ENCODE assay signal across 9 cellular contexts in the genomic region with DNA sequence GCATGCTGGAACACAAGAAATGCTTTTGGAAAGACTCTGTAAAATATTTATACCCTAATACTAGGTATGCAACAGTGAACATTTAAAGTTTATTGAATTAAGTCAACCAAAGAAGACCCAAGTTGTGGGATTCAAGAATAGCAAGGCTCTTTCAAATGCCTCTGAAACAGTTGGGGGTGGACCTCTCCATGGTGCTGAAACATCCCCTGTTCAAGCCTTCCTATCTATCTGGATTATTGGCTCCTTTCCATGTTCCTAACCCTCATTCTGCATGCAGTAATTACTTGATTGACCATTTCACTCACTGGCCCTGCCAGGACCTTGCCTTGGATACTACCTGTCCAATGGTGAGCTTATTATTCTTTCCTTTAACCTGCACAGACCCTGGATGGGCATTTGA.
DNase-seq lines count a peak whose midpoint lies in the region; ATAC-seq and TF ChIP-seq lines count a peak whose summit lies in the region.
"Had no signal": no experiment of that assay in that cellular context is flagged by ENCODE, and none has a peak within 500 bp of the region (broad histone marks: within the 10 kb centered on the region; RNA-seq: fewer than 3 reads in every experiment).

No MANE protein-coding gene starts in this region.

- no peak overlapping the region for H2AK5ac ChIP-seq in mesenchymal stem cell (ENCODE audit: low read length, severe bottlenecking)

- H3K27me3 ChIP-seq in mesenchymal stem cell (ENCODE audit: control insufficient read depth in 1 of 2, insufficient read depth in 1 of 2, low read length in 2 of 2) (no peaks in the 10 kb centered on the region), gastrocnemius medialis (no peaks in the 10 kb centered on the region)

- POLR2A ChIA-PET in GM10248 (lab: Yijun Ruan, JAX) = no interaction called here

- H3K79me1 ChIP-seq in mesenchymal stem cell (replicated peaks; ENCODE audit: low read length, poor library complexity, severe bottlenecking) = no peaks in the 10 kb centered on the region

- H3K36me3 ChIP-seq in mesenchymal stem cell (ENCODE audit: control insufficient read depth in 1 of 2, insufficient read depth in 2 of 2, low read depth in 1 of 2, low read length in 2 of 2) (no peaks in the 10 kb centered on the region), gastrocnemius medialis (no peaks in the 10 kb centered on the region)

- no peak overlapping the region for H3K18ac ChIP-seq in mesenchymal stem cell (ENCODE audit: low read depth in 1 of 2, low read length in 2 of 2)

- no peak overlapping the region for H2BK5ac ChIP-seq in mesenchymal stem cell (ENCODE audit: low read depth, low read length, poor library complexity, severe bottlenecking)

- H3K4me1 ChIP-seq in mesenchymal stem cell (ENCODE audit: control insufficient read depth, insufficient read depth, low read depth, low read length) = no peaks in the 10 kb centered on the region
- H3K4me1 ChIP-seq in gastrocnemius medialis = no peaks in the 10 kb centered on the region

- H2AFZ ChIP-seq in mesenchymal stem cell (ENCODE audit: low read depth, low read length) = no peak overlapping the region

- no peak for ATAC-seq in GM21528 (IDR thresholded peaks at IDR 0.05; ENCODE audit: low FRiP score, unreplicated experiment)
- no peak for ATAC-seq in HG02870 (IDR thresholded peaks at IDR 0.05; ENCODE audit: unreplicated experiment)
- ATAC-seq in gastrocnemius medialis = no peak

- H3K4ac ChIP-seq in mesenchymal stem cell (ENCODE audit: low read depth in 1 of 2, low read length in 2 of 2) = no peak overlapping the region

- intact Hi-C loops in gastrocnemius medialis (cut with DNase I; ENCODE audit: low total_unique reads) = no loop called here

- no peak overlapping the region for H3K14ac ChIP-seq in mesenchymal stem cell (ENCODE audit: low read length in 2 of 2)

- no peak overlapping the region for H2BK12ac ChIP-seq in mesenchymal stem cell (ENCODE audit: low read length in 2 of 2)

- H4K91ac ChIP-seq in mesenchymal stem cell (ENCODE audit: low read length) = no peak overlapping the region

- H3K4me2 ChIP-seq in mesenchymal stem cell (ENCODE audit: low read length, poor library complexity, severe bottlenecking) = no peak overlapping the region

- no peak overlapping the region for H2BK120ac ChIP-seq in mesenchymal stem cell (ENCODE audit: low read depth, low read length)

- no peak overlapping the region for H3K9ac ChIP-seq in mesenchymal stem cell (ENCODE audit: low read length)

- H3K9me3 ChIP-seq in mesenchymal stem cell (ENCODE audit: control insufficient read depth, low read length) = peaks cover 6% of the 10 kb centered on the region
- H3K9me3 ChIP-seq in gastrocnemius medialis = no peaks in the 10 kb centered on the region

- H3K4me3 ChIP-seq in astrocyte of the spinal cord (ENCODE audit: low read depth, low read length) (no peak overlapping the region), mesenchymal stem cell (ENCODE audit: insufficient read depth in 1 of 2, low read depth in 1 of 2, low read length in 2 of 2) (no peak overlapping the region), gastrocnemius medialis (no peak overlapping the region)

- H4K8ac ChIP-seq in mesenchymal stem cell (ENCODE audit: low read length) = no peak overlapping the region

- no peak for TF ChIP-seq POLR2A in gastrocnemius medialis (IDR thresholded peaks at IDR 0.05)

- in situ Hi-C loops in astrocyte of the spinal cord (cut with HindIII; ENCODE audit: low sequenced_read_pairs) = no loop called here
- in situ Hi-C loops in gastrocnemius medialis (cut with MboI; ENCODE audit: low sequenced_read_pairs in 4 of 4) = no loop called here

- CTCF ChIA-PET in GM10248 (lab: Yijun Ruan, JAX) = no interaction called here

- TF ChIP-seq CTCF in GM10248 (IDR thresholded peaks at IDR 0.05; ENCODE audit: control extremely low read depth, extremely low read depth, low read depth, missing control alignments) = no peak
- no peak for TF ChIP-seq CTCF in astrocyte of the spinal cord (IDR thresholded peaks at IDR 0.05; ENCODE audit: low read depth, low read length)
- TF ChIP-seq CTCF in gastrocnemius medialis (IDR thresholded peaks at IDR 0.05 in 4 of 5, conservative IDR thresholded peaks at IDR 0.05 in 1 of 5) = no peak

- H3K27ac ChIP-seq in mesenchymal stem cell (ENCODE audit: low read length, poor library complexity, severe bottlenecking) (no peak overlapping the region), gastrocnemius medialis (no peak overlapping the region)

- no peak overlapping the region for H3K23ac ChIP-seq in mesenchymal stem cell (ENCODE audit: low read length in 2 of 2)

- DNase-seq in GM10248 (ENCODE audit: extremely low spot score) (peak; percentile 26), KG1 (lab: John Stamatoyannopoulos, UW) (peak; percentile 2), astrocyte of the spinal cord (ENCODE audit: low read depth, low spot score) (peak; percentile 8), mesenchymal stem cell (peak; percentile 7), hepatic stellate cell (ENCODE audit: low spot score) (no peak), gastrocnemius medialis (no peak)
- DNase-seq: activated B cell treated with CpG ODN at 0.5 μM for 24 hours had no signal

- H2BK15ac ChIP-seq in mesenchymal stem cell (ENCODE audit: low read depth, poor library complexity, severe bottlenecking) = no peak overlapping the region

Comparison
In these comparisons a context has a peak if more than half of its experiments do, and no peak if none do; other contexts are left out.
1. DNase-seq: peak in GM10248 (single experiment), KG1 (single experiment), astrocyte of the spinal cord (single experiment) and mesenchymal stem cell (single experiment); none in hepatic stellate cell (single experiment) and gastrocnemius medialis (0 of 2).